1 cellular context compared by ENCODE assay signal in the genomic region with DNA sequence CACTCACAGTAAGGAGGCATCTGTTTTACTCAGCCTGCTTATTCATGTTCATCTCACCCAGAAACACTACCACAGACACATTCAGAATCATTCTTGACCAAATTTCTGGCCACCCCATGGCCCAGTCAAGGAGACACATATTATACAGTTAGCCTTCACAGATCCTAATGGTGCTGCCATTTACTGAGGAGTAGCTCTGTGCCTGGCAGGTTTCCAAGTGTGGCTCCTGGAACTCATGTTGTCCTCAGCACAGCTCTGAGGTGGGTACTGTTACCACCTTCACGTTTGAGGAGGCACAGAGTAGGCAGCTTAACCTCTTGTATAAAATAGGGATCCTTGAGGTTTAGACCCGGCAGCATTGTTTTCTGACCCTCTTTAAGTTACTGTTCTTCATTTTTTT.
TF ChIP-seq lines count a peak whose summit lies in the region.

No MANE protein-coding gene starts in this region.

TF ChIP-seq in GM12891, 5 proteins besides CTCF, POLR2A, EP300 and RAD21:
- TF ChIP-seq TAF1 (IDR thresholded peaks at IDR 0.05; ENCODE audit: low read depth, low read length) (no peak), PAX5 (IDR thresholded peaks at IDR 0.05; ENCODE audit: insufficient read depth, low read length, severe bottlenecking) (no peak), POU2F2 (IDR thresholded peaks at IDR 0.05; ENCODE audit: low read depth, low read length) (no peak), POLR2AphosphoS5 (IDR thresholded peaks at IDR 0.05; ENCODE audit: low read depth, low read length) (no peak), SPI1 (IDR thresholded peaks at IDR 0.05; ENCODE audit: low read depth, low read length) (no peak)
TF ChIP-seq in GM12891: peak in this region for 0.
